Comparison of ENCODE assay signal across 1 cellular context in the genomic region with DNA sequence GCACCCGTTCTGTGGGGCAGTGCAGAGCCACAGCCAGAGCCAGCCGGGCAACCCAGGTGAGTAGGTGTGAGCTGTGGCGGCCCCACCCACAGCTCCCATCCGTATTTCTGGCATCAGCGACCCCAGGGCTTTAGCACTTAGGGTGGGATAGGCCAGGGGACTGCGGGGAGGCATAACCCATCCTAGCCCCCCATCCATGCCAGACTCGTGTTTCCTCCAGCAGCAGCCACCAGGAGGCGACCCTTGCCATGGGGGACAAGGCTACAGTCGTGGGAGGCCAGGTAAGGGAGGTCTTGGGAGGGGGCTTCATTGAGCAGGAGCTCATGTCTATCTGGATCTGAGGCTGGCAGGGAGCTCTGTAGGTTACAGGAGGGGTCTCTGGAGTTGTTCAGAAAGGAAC.
A peak's percentile ranks its signal among the peaks of the same experiment; 100 is the strongest.
TF ChIP-seq lines count a peak whose summit lies in the region.

No MANE protein-coding gene starts in this region.

TF ChIP-seq in HEK293, 187 proteins besides CTCF, POLR2A, EP300 and RAD21 (continued from another document):
- 0 out of 2 replicates have a peak, but pooled peaks have one; percentile 28 for TF ChIP-seq EGR2 (tag by site-specific recombination; IDR thresholded peaks at IDR 0.05; ENCODE audit: low read depth)
